8 cellular contexts compared by ENCODE assay signal in the genomic region with DNA sequence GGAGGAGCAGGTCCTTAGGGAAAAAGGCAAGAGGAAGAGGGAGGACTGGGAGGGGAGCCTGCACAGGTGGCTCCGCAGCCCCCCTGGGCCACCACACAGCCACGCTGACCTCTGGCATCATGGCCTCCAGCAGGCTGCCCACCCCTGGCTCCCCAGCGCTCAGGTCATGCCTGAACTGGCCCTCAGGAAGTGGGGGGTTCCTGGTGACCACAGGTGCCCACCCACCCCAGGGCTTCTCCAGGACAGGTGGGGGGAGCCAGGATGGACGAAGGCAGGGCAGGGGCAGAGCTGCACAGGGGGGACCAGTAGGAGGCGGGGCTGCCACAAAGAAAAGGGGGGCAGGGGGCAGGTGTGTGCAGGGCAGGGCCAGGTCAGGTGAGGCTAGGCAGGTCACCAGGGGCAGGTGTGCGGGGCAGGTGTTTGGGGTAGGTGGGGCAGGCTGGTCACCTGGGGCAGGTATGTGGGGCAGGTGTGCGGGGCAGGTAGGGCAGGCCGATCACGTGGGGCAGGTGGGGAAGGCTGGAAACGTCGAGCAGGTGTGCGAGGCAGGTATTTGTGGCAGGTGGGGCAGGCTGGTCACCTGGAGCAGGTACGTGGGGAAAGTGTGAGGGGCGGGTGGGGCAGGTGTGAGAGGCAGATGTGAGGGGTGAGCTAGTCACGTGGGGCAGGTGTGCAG. TPM values are rescaled to one million over a fixed set of nuclear protein-coding genes. Genes with fewer than 3 reads are reported as not detected.
DNase-seq lines count a peak whose midpoint lies in the region; ATAC-seq and TF ChIP-seq lines count a peak whose summit lies in the region.

No MANE protein-coding gene starts in this region.

- H3K4me1 Mint-ChIP-seq in stimulated activated memory B cell treated with anti-CD40 and anti-IgM and Interleukin-4, amounts not matched to agents 10 μg/mL and 1 μg/mL and 100 μg/mL, for 72 hours: peaks cover 52% of the 10 kb centered on the region

- no peaks in the 10 kb centered on the region for H3K36me3 Mint-ChIP-seq in stimulated activated memory B cell treated with anti-CD40 and anti-IgM and Interleukin-4, amounts not matched to agents 10 μg/mL and 1 μg/mL and 100 μg/mL, for 72 hours

- H3K27me3 Mint-ChIP-seq in stimulated activated memory B cell treated with anti-CD40 and anti-IgM and Interleukin-4, amounts not matched to agents 10 μg/mL and 1 μg/mL and 100 μg/mL, for 72 hours: no peaks in the 10 kb centered on the region

- peaks cover 3 to 36% (median 24%) of the 10 kb centered on the region in 4 donors for H3K4me1 ChIP-seq in Peyer's patch

- no peaks in the 10 kb centered on the region for H3K9me3 ChIP-seq in Peyer's patch

- H3K9me3 Mint-ChIP-seq in stimulated activated memory B cell treated with anti-CD40 and anti-IgM and Interleukin-4, amounts not matched to agents 10 μg/mL and 1 μg/mL and 100 μg/mL, for 72 hours: no peaks in the 10 kb centered on the region

- peak overlapping the region; percentile 92 for H3K4me3 Mint-ChIP-seq in stimulated activated memory B cell treated with anti-CD40 and anti-IgM and Interleukin-4, amounts not matched to agents 10 μg/mL and 1 μg/mL and 100 μg/mL, for 72 hours

- TF ChIP-seq CTCF in Peyer's patch (IDR thresholded peaks at IDR 0.05) (no peak), fibroblast of mammary gland (conservative IDR thresholded peaks at IDR 0.05; ENCODE audit: control insufficient read depth, insufficient read depth, low read depth, low read length) (no peak)

- DNase-seq in NCI-H2107 treated with DMSO at 0.1 percent for 48 hours (lab: John Stamatoyannopoulos, UW; ENCODE audit: unreplicated experiment) (peak; percentile 33), NCI-H2107 (lab: John Stamatoyannopoulos, UW) (no peak), Peyer's patch (peak in 1 of 3 donors; percentile 74), fibroblast of mammary gland (ENCODE audit: low read depth) (no peak), EL (no peak), retina (no peak)

- ATAC-seq in stimulated activated memory B cell treated with anti-CD40 and anti-IgM and Interleukin-4, amounts not matched to agents 10 μg/mL and 1 μg/mL and 100 μg/mL, for 72 hours: no peak
- no peak for ATAC-seq in GM19395 (IDR thresholded peaks at IDR 0.05; ENCODE audit: unreplicated experiment)

- no peaks in the 10 kb centered on the region for H3K27me3 ChIP-seq in Peyer's patch

- H3K27ac ChIP-seq in Peyer's patch: peak overlapping the region; percentile 98 to 100 (median 99)

- TF ChIP-seq POLR2A in Peyer's patch (IDR thresholded peaks at IDR 0.05): no peak

- H3K27ac Mint-ChIP-seq in stimulated activated memory B cell treated with anti-CD40 and anti-IgM and Interleukin-4, amounts not matched to agents 10 μg/mL and 1 μg/mL and 100 μg/mL, for 72 hours: peak overlapping the region; percentile 100

- H3K36me3 ChIP-seq in Peyer's patch: peaks cover 0 to 10% (median 0%) of the 10 kb centered on the region in 3 donors

- peak overlapping the region; percentile 81 to 95 (median 92) for H3K4me3 ChIP-seq in Peyer's patch
- H3K4me3 ChIP-seq in fibroblast of mammary gland (ENCODE audit: control insufficient read depth, low read depth, low read length): peak overlapping the region; percentile 35

RNA-seq across cellular contexts. Expression of a gene that starts 1.0 kb away (rescaled TPM):
- 10 to 100 TPM; 14.9 to 56.2 (median 47.0) TPM for total RNA-seq in Peyer's patch

RNA-seq across cellular contexts. Expression of a gene that starts 1.6 kb away (rescaled TPM):
- 10 to 100 TPM; 10.7 to 58.9 (median 44.5) TPM for total RNA-seq in Peyer's patch

RNA-seq across cellular contexts. Expression of a gene that starts 12.0 kb away (rescaled TPM):
- 100 to 1,000 TPM; 258 to 710 (median 672) TPM for total RNA-seq in Peyer's patch

RNA-seq across cellular contexts. Expression of a gene that starts 53.2 kb away (rescaled TPM):
- 100 to 1,000 TPM; 140 to 175 (median 149) TPM for total RNA-seq in Peyer's patch

RNA-seq across cellular contexts. Expression of a gene that starts 57.0 kb away (rescaled TPM):
- 1 to 10 TPM in 2 of 4 donors, not detected in 2; 1.6 to 3.0 TPM for total RNA-seq in Peyer's patch
